Comparison of ENCODE assay signal across 1 cellular context in genomic region chr10:84291389-84291788, GRCh38.
A peak's percentile ranks its signal among the peaks of the same experiment; 100 is the strongest.
TF ChIP-seq lines count a peak whose summit lies in the region.

No MANE protein-coding gene starts in this region.

TF ChIP-seq in K562, 482 proteins besides CTCF, POLR2A, EP300 and RAD21 (continued from another document):
- no peak for TF ChIP-seq ZMIZ1 (IDR thresholded peaks at IDR 0.05; ENCODE audit: low read depth in 2 of 2, low read length in 2 of 2)
- TF ChIP-seq ZNF766 (CRISPR knock-in tag; conservative IDR thresholded peaks at IDR 0.05) = peak; percentile 86
- no peak for TF ChIP-seq MBD2 (IDR thresholded peaks at IDR 0.05; ENCODE audit: borderline replicate concordance, low read depth)
- no peak for TF ChIP-seq ATF3 (IDR thresholded peaks at IDR 0.05)
- no peak for TF ChIP-seq ATF3 (CRISPR knock-in tag; conservative IDR thresholded peaks at IDR 0.05)
- TF ChIP-seq ELK1 (CRISPR knock-in tag; IDR thresholded peaks at IDR 0.05) = no peak
- TF ChIP-seq ZBTB43 (CRISPR knock-in tag; IDR thresholded peaks at IDR 0.05) = no peak
- no peak for TF ChIP-seq SFPQ (IDR thresholded peaks at IDR 0.05; ENCODE audit: low read depth, low read length)
- TF ChIP-seq GTF2B (IDR thresholded peaks at IDR 0.05; ENCODE audit: extremely low read depth, insufficient read length) = no peak
- 0 out of 2 replicates have a peak, but pooled peaks have one; percentile 35 for TF ChIP-seq ZNF197 (CRISPR knock-in tag; IDR thresholded peaks at IDR 0.05; ENCODE audit: low read depth)
- TF ChIP-seq ZKSCAN8 (CRISPR knock-in tag; IDR thresholded peaks at IDR 0.05) = 0 out of 2 replicates have a peak, but pooled peaks have one; percentile 41
- no peak for TF ChIP-seq POLR2H (tag; IDR thresholded peaks at IDR 0.05; ENCODE audit: low read depth)
- no peak for TF ChIP-seq CBX2 (IDR thresholded peaks at IDR 0.05; ENCODE audit: insufficient read depth, low read length, poor library complexity, severe bottlenecking)
- no peak for TF ChIP-seq RBM22 (IDR thresholded peaks at IDR 0.05; ENCODE audit: low read depth, low read length, poor library complexity, severe bottlenecking)
- TF ChIP-seq FOXP1 (CRISPR knock-in tag; IDR thresholded peaks at IDR 0.05) = peak; percentile 78; the same call in 1 of the 2 replicates
- TF ChIP-seq ZNF146 (CRISPR knock-in tag; IDR thresholded peaks at IDR 0.05; ENCODE audit: unreplicated experiment) = peak; percentile 39
- no peak for TF ChIP-seq ZNF436 (CRISPR knock-in tag; IDR thresholded peaks at IDR 0.05)
- TF ChIP-seq ETV6 (IDR thresholded peaks at IDR 0.05; ENCODE audit: borderline replicate concordance in 1 of 2, low read depth in 2 of 2, low read length in 1 of 2) = no peak
- peak; percentile 33; the same call in 1 of the 2 replicates for TF ChIP-seq ETV6 (CRISPR knock-in tag; IDR thresholded peaks at IDR 0.05; ENCODE audit: borderline replicate concordance)
- TF ChIP-seq CCNT2 (IDR thresholded peaks at IDR 0.05; ENCODE audit: borderline replicate concordance, extremely low read depth, insufficient read length, low read depth, low read length) = no peak
- no peak for TF ChIP-seq POLR2AphosphoS5 (IDR thresholded peaks at IDR 0.05; ENCODE audit: control insufficient read depth, insufficient read depth, low read depth, low read length)
- no peak for TF ChIP-seq NCOA2 (IDR thresholded peaks at IDR 0.05; ENCODE audit: partially characterized antibody in 2 of 2)
- no peak for TF ChIP-seq ELF1 (tag; IDR thresholded peaks at IDR 0.05)
- no peak for TF ChIP-seq ZNF239 (CRISPR knock-in tag; IDR thresholded peaks at IDR 0.05)
